ENCODE assay signal across 18 cellular contexts in genomic region chr19:2189880-2190279, GRCh38. TPM values are rescaled to one million over a fixed set of nuclear protein-coding genes. Genes with fewer than 3 reads are reported as not detected.
A peak's percentile ranks its signal among the peaks of the same experiment; 100 is the strongest.
DNase-seq lines count a peak whose midpoint lies in the region; ATAC-seq, FAIRE-seq and TF ChIP-seq lines count a peak whose summit lies in the region.
"Had no signal": no experiment of that assay in that cellular context is flagged by ENCODE, and none has a peak within 500 bp of the region (broad histone marks: within the 10 kb centered on the region; RNA-seq: fewer than 3 reads in every experiment).

No MANE protein-coding gene starts in this region.

- H3K36me3 ChIP-seq in HepG2 (replicated peaks in 1 of 2; ENCODE audit: control insufficient read depth in 1 of 2, insufficient read depth in 2 of 2, low read length in 2 of 2), result peaks cover 41 to 76% of the 10 kb centered on the region in 2 experiments; a peak in 4 of 5 replicates
- H3K36me3 ChIP-seq in right lobe of liver, result peaks cover 0 to 32% (median 11%) of the 10 kb centered on the region in 4 donors

- DNase-seq in HepG2 (ENCODE audit: low spot score) (no peak), right lobe of liver (no peak), chondrocyte (ENCODE audit: low spot score) (peak; percentile 81), natural killer cell (no peak), AG20443 (ENCODE audit: low spot score) (no peak), posterior cingulate gyrus (no peak)
- DNase-seq: 8988T; ACHN; CD8-positive, alpha-beta T cell; COR-L47; DND-41; GDM1; HCEC 1CT had no signal

- peaks cover 37% of the 10 kb centered on the region for H3K4me1 Mint-ChIP-seq in chondrocyte (ENCODE audit: low read depth)
- H3K4me1 Mint-ChIP-seq in natural killer cell, result peaks cover 13 to 16% of the 10 kb centered on the region in 2 donors

- no peak for TF ChIP-seq EP300 in HepG2 (IDR thresholded peaks at IDR 0.05; ENCODE audit: low read depth in 2 of 2, low read length in 2 of 2)
- no peak for TF ChIP-seq EP300 in HepG2 (CRISPR knock-in tag; IDR thresholded peaks at IDR 0.05; ENCODE audit: borderline replicate concordance)

- CTCF ChIA-PET in HepG2 (lab: Yijun Ruan, JAX; ENCODE audit: low intra/inter-chr PET ratio, low total read pairs), result no interaction called here

- 97% methylated on average over 6 of the region's 16 CpGs for WGBS in HepG2 (ENCODE audit: low lambda C conversion rate)
- WGBS in right lobe of liver (ENCODE audit: insufficient coverage, low coverage, low lambda C conversion rate, missing lambda C conversion rate), result no CpG with 5 or more reads among the region's 16 CpGs

- no peak for TF ChIP-seq POLR2A in HepG2 (IDR thresholded peaks at IDR 0.05; ENCODE audit: insufficient read depth in 1 of 2, low read depth in 2 of 2, low read length in 2 of 2)
- no peak for TF ChIP-seq POLR2A in right lobe of liver (IDR thresholded peaks at IDR 0.05)

- BruUV-seq in HepG2 (replicated peaks; lab: Mats Ljungman, UMichigan), result no TSS peak

- no peaks in the 10 kb centered on the region; a peak in 1 of 5 replicates for H3K27me3 ChIP-seq in HepG2 (ENCODE audit: control insufficient read depth in 1 of 2, insufficient read depth in 2 of 2, low read length in 2 of 2)
- no peaks in the 10 kb centered on the region for H3K27me3 ChIP-seq in right lobe of liver

- no peak overlapping the region for H3K4me2 ChIP-seq in HepG2 (ENCODE audit: low read depth, low read length)

- H3K27me3 Mint-ChIP-seq in chondrocyte (ENCODE audit: low read depth), result no peaks in the 10 kb centered on the region
- H3K27me3 Mint-ChIP-seq in natural killer cell (ENCODE audit: low read depth in 2 of 2), result no peaks in the 10 kb centered on the region
- H3K27me3 Mint-ChIP-seq: B cell had no signal

- ATAC-seq in HepG2 (no peak), right lobe of liver (no peak), natural killer cell (peak in 2 of 3 donors; percentile 26 to 30), HG03378 (IDR thresholded peaks at IDR 0.05; ENCODE audit: unreplicated experiment) (no peak)
- ATAC-seq: CD8-positive, alpha-beta T cell had no signal

- TF ChIP-seq RAD21 in HepG2 (CRISPR knock-in tag; IDR thresholded peaks at IDR 0.05), result no peak

- TF ChIP-seq CTCF in HepG2 (CRISPR knock-in tag; IDR thresholded peaks at IDR 0.05), result no peak
- TF ChIP-seq CTCF in right lobe of liver (IDR thresholded peaks at IDR 0.05), result no peak
- no peak for TF ChIP-seq CTCF in chondrocyte (IDR thresholded peaks at IDR 0.05)
- TF ChIP-seq CTCF in natural killer cell (IDR thresholded peaks at IDR 0.05), result no peak

- no peak overlapping the region for H3K4me3 Mint-ChIP-seq in chondrocyte (ENCODE audit: unreplicated experiment)
- H3K4me3 Mint-ChIP-seq in natural killer cell, result no peak overlapping the region
- H3K4me3 Mint-ChIP-seq: B cell; CD14-positive monocyte; CD8-positive, alpha-beta T cell had no signal

- intact Hi-C loops in HepG2 (cut with micrococcal nuclease; ENCODE audit: unreplicated experiment) (no loop called here), right lobe of liver (cut with DNase I) (no loop called here), natural killer cell (cut with micrococcal nuclease) (no loop called here), posterior cingulate gyrus (cut with DNase I) (no loop called here)

- H3K79me2 ChIP-seq in HepG2 (ENCODE audit: insufficient read depth, low read length), result peaks cover 22% of the 10 kb centered on the region

- peaks cover 4% of the 10 kb centered on the region; the same call in 1 of the 2 replicates for H4K20me1 ChIP-seq in HepG2 (ENCODE audit: insufficient read depth, low read length)

- no peak overlapping the region for H3K27ac Mint-ChIP-seq in chondrocyte (ENCODE audit: unreplicated experiment)
- peak overlapping the region; percentile 16 to 62 for H3K27ac Mint-ChIP-seq in natural killer cell
- H3K27ac Mint-ChIP-seq: B cell; CD8-positive, alpha-beta T cell had no signal

- FAIRE-seq in HepG2 (lab: Jason Lieb, UNC), result no peak
- FAIRE-seq: D721Med, GM19239 had no signal

- in situ Hi-C loops in HepG2 (cut with HindIII; ENCODE audit: extremely low pct_ligation_motif_present, low pct_unique_long_range_greater_than_20kb), result no loop called here

- H3K36me3 Mint-ChIP-seq in chondrocyte (ENCODE audit: low read depth), result peaks cover 7% of the 10 kb centered on the region
- H3K36me3 Mint-ChIP-seq in natural killer cell, result no peaks in the 10 kb centered on the region

- H3K9me3 Mint-ChIP-seq in chondrocyte (ENCODE audit: low read depth) (no peaks in the 10 kb centered on the region), natural killer cell (no peaks in the 10 kb centered on the region)
- H3K9me3 Mint-ChIP-seq: CD8-positive, alpha-beta T cell had no signal

- H3K4me1 ChIP-seq in HepG2 (ENCODE audit: insufficient read depth, low read length) (no peaks in the 10 kb centered on the region), right lobe of liver (no peaks in the 10 kb centered on the region)

- H2AFZ ChIP-seq in HepG2 (ENCODE audit: low read length), result no peak overlapping the region

- H3K4me3 ChIP-seq in HepG2 (replicated peaks in 1 of 3; ENCODE audit: insufficient read depth in 1 of 3, low read depth in 2 of 3, low read length in 3 of 3), result no peak overlapping the region
- H3K4me3 ChIP-seq in right lobe of liver, result no peak overlapping the region

- H3K9ac ChIP-seq in HepG2 (ENCODE audit: insufficient read depth, low read depth, low read length), result no peak overlapping the region

- H3K27ac ChIP-seq in HepG2 (ENCODE audit: extremely low read length, insufficient read depth, low read length) (no peak overlapping the region), right lobe of liver (no peak overlapping the region)

- POLR2A ChIA-PET in HepG2 (lab: Yijun Ruan, JAX), result no interaction called here

- H3K9me3 ChIP-seq in HepG2 (ENCODE audit: low read length) (no peaks in the 10 kb centered on the region), right lobe of liver (no peaks in the 10 kb centered on the region)

RNA-seq across cellular contexts. Expression of gene DOT1L, which starts 26.1 kb away (rescaled TPM):
- total RNA-seq in HepG2 (2016; rRNA removed; fragmentation: Illumina TruSeq; extraction: Trizol), result 7.5 and 9.7 TPM in 2 replicates
- 20.6 and 20.7 TPM in 2 replicates for total RNA-seq in HepG2 (2016; cell fraction: cytosol; rRNA removed; fragmentation: Illumina TruSeq; extraction: Trizol; ENCODE audit: low read depth)
- 6.4 and 8.2 TPM in 2 replicates for total RNA-seq in HepG2 (2016; cell fraction: insoluble cytoplasmic fraction; rRNA removed; fragmentation: Illumina TruSeq; extraction: Trizol)
- total RNA-seq in HepG2 (2016; cell fraction: membrane; rRNA removed; fragmentation: Illumina TruSeq; extraction: Trizol), result 12.0 and 15.8 TPM in 2 replicates
- total RNA-seq in HepG2 (2016; cell fraction: nucleus; rRNA removed; fragmentation: Illumina TruSeq; extraction: Trizol), result 12.3 and 14.9 TPM in 2 replicates
- polyA plus RNA-seq in HepG2 (2011; rRNA removed), result 14.6 and 17.9 TPM in 2 replicates
- 6.1 and 9.5 TPM in 2 replicates for polyA plus RNA-seq in HepG2 (2011; cell fraction: cytosol; rRNA removed)
- 138 and 210 TPM in 2 replicates for polyA plus RNA-seq in HepG2 (2011; cell fraction: nucleus; rRNA removed)
- 22.3 and 23.3 TPM in 2 replicates for polyA plus RNA-seq in HepG2 (2012)
- polyA plus RNA-seq in HepG2 (2016; cell fraction: cytosol; fragmentation: Illumina TruSeq; extraction: Trizol; ENCODE audit: low read depth), result 2.5 and 3.3 TPM in 2 replicates
- polyA plus RNA-seq in HepG2 (2016; cell fraction: insoluble cytoplasmic fraction; fragmentation: Illumina TruSeq; extraction: Trizol; ENCODE audit: low read depth), result 10.5 and 15.3 TPM in 2 replicates
- polyA plus RNA-seq in HepG2 (2016; cell fraction: membrane; fragmentation: Illumina TruSeq; extraction: Trizol; ENCODE audit: low read depth), result 7.1 TPM in 2 replicates
- 76.0 and 84.3 TPM in 2 replicates for polyA plus RNA-seq in HepG2 (2016; cell fraction: nucleus; fragmentation: Illumina TruSeq; extraction: Trizol; ENCODE audit: insufficient read depth, low read depth)
- 36.8 and 45.6 TPM in 2 replicates for polyA minus RNA-seq in HepG2 (2011; rRNA and poly(A)+ RNA removed; ENCODE audit: low replicate concordance)
- polyA minus RNA-seq in HepG2 (2011; cell fraction: cytosol; rRNA and poly(A)+ RNA removed), result 21.6 and 26.0 TPM in 2 replicates
- 30.1 and 31.9 TPM in 2 replicates for polyA minus RNA-seq in HepG2 (2011; cell fraction: nucleus; rRNA and poly(A)+ RNA removed)
- total RNA-seq in right lobe of liver, result 10 to 100 TPM; 10.3 to 23.5 (median 14.9) TPM
- 24.0 to 26.2 TPM (median 24.9 TPM) in 3 replicates for total RNA-seq in chondrocyte
- 10 to 100 TPM; 42.5 to 62.1 (median 54.3) TPM for total RNA-seq in natural killer cell

RNA-seq across cellular contexts. Expression of gene AP3D1, which starts 38.5 kb away (rescaled TPM):
- total RNA-seq in HepG2 (2016; rRNA removed; fragmentation: Illumina TruSeq; extraction: Trizol), result 73.5 and 82.6 TPM in 2 replicates
- total RNA-seq in HepG2 (2016; cell fraction: cytosol; rRNA removed; fragmentation: Illumina TruSeq; extraction: Trizol; ENCODE audit: low read depth), result 30.1 and 33.5 TPM in 2 replicates
- total RNA-seq in HepG2 (2016; cell fraction: insoluble cytoplasmic fraction; rRNA removed; fragmentation: Illumina TruSeq; extraction: Trizol), result 55.4 and 84.4 TPM in 2 replicates
- total RNA-seq in HepG2 (2016; cell fraction: membrane; rRNA removed; fragmentation: Illumina TruSeq; extraction: Trizol), result 61.4 and 65.9 TPM in 2 replicates
- 44.7 and 54.3 TPM in 2 replicates for total RNA-seq in HepG2 (2016; cell fraction: nucleus; rRNA removed; fragmentation: Illumina TruSeq; extraction: Trizol)
- polyA plus RNA-seq in HepG2 (2011; rRNA removed), result 68.0 and 78.6 TPM in 2 replicates
- 50.1 and 66.2 TPM in 2 replicates for polyA plus RNA-seq in HepG2 (2011; cell fraction: cytosol; rRNA removed)
- 236 and 270 TPM in 2 replicates for polyA plus RNA-seq in HepG2 (2011; cell fraction: nucleus; rRNA removed)
- polyA plus RNA-seq in HepG2 (2012), result 61.5 and 82.7 TPM in 2 replicates
- 11.6 and 13.9 TPM in 2 replicates for polyA plus RNA-seq in HepG2 (2016; cell fraction: cytosol; fragmentation: Illumina TruSeq; extraction: Trizol; ENCODE audit: low read depth)
- polyA plus RNA-seq in HepG2 (2016; cell fraction: insoluble cytoplasmic fraction; fragmentation: Illumina TruSeq; extraction: Trizol; ENCODE audit: low read depth), result 71.2 and 87.4 TPM in 2 replicates
- 38.5 and 41.5 TPM in 2 replicates for polyA plus RNA-seq in HepG2 (2016; cell fraction: membrane; fragmentation: Illumina TruSeq; extraction: Trizol; ENCODE audit: low read depth)
- 139 and 143 TPM in 2 replicates for polyA plus RNA-seq in HepG2 (2016; cell fraction: nucleus; fragmentation: Illumina TruSeq; extraction: Trizol; ENCODE audit: insufficient read depth, low read depth)
- polyA minus RNA-seq in HepG2 (2011; rRNA and poly(A)+ RNA removed; ENCODE audit: low replicate concordance), result 72.3 and 142 TPM in 2 replicates
- polyA minus RNA-seq in HepG2 (2011; cell fraction: cytosol; rRNA and poly(A)+ RNA removed), result 54.0 and 70.6 TPM in 2 replicates
- polyA minus RNA-seq in HepG2 (2011; cell fraction: nucleus; rRNA and poly(A)+ RNA removed), result 44.3 and 51.8 TPM in 2 replicates
- total RNA-seq in right lobe of liver, result 10 to 100 TPM; 55.5 to 99.0 (median 65.5) TPM
- 139 to 157 TPM (median 144 TPM) in 3 replicates for total RNA-seq in chondrocyte
- 10 to 100 TPM; 74.6 to 93.1 (median 87.5) TPM for total RNA-seq in natural killer cell

RNA-seq across cellular contexts. Expression of gene PLEKHJ1, which starts 46.2 kb away (rescaled TPM):
- 108 and 130 TPM in 2 replicates for total RNA-seq in HepG2 (2016; rRNA removed; fragmentation: Illumina TruSeq; extraction: Trizol)
- 129 and 146 TPM in 2 replicates for total RNA-seq in HepG2 (2016; cell fraction: cytosol; rRNA removed; fragmentation: Illumina TruSeq; extraction: Trizol; ENCODE audit: low read depth)
- 99.2 and 143 TPM in 2 replicates for total RNA-seq in HepG2 (2016; cell fraction: insoluble cytoplasmic fraction; rRNA removed; fragmentation: Illumina TruSeq; extraction: Trizol)
- 198 and 217 TPM in 2 replicates for total RNA-seq in HepG2 (2016; cell fraction: membrane; rRNA removed; fragmentation: Illumina TruSeq; extraction: Trizol)
- total RNA-seq in HepG2 (2016; cell fraction: nucleus; rRNA removed; fragmentation: Illumina TruSeq; extraction: Trizol), result 72.7 and 85.2 TPM in 2 replicates
- 70.5 and 89.7 TPM in 2 replicates for polyA plus RNA-seq in HepG2 (2011; rRNA removed)
- polyA plus RNA-seq in HepG2 (2011; cell fraction: cytosol; rRNA removed), result 94.0 and 125 TPM in 2 replicates
- polyA plus RNA-seq in HepG2 (2011; cell fraction: nucleus; rRNA removed), result 130 and 144 TPM in 2 replicates
- polyA plus RNA-seq in HepG2 (2012), result 41.8 and 57.9 TPM in 2 replicates
- 147 and 176 TPM in 2 replicates for polyA plus RNA-seq in HepG2 (2016; cell fraction: cytosol; fragmentation: Illumina TruSeq; extraction: Trizol; ENCODE audit: low read depth)
- 97.4 and 103 TPM in 2 replicates for polyA plus RNA-seq in HepG2 (2016; cell fraction: insoluble cytoplasmic fraction; fragmentation: Illumina TruSeq; extraction: Trizol; ENCODE audit: low read depth)
- 170 and 175 TPM in 2 replicates for polyA plus RNA-seq in HepG2 (2016; cell fraction: membrane; fragmentation: Illumina TruSeq; extraction: Trizol; ENCODE audit: low read depth)
- polyA plus RNA-seq in HepG2 (2016; cell fraction: nucleus; fragmentation: Illumina TruSeq; extraction: Trizol; ENCODE audit: insufficient read depth, low read depth), result 156 and 163 TPM in 2 replicates
- 33.4 and 58.0 TPM in 2 replicates for polyA minus RNA-seq in HepG2 (2011; rRNA and poly(A)+ RNA removed; ENCODE audit: low replicate concordance)
- 18.1 and 22.7 TPM in 2 replicates for polyA minus RNA-seq in HepG2 (2011; cell fraction: cytosol; rRNA and poly(A)+ RNA removed)
- polyA minus RNA-seq in HepG2 (2011; cell fraction: nucleus; rRNA and poly(A)+ RNA removed), result 23.2 and 28.0 TPM in 2 replicates
- 10 to 100 TPM; 24.4 to 49.3 (median 28.6) TPM for total RNA-seq in right lobe of liver
- 36.6 to 45.4 TPM (median 42.4 TPM) in 3 replicates for total RNA-seq in chondrocyte
- 10 to 100 TPM; 36.7 to 45.8 (median 44.7) TPM for total RNA-seq in natural killer cell

RNA-seq across cellular contexts. Expression of gene SF3A2, which starts 46.7 kb away (rescaled TPM):
- 8.8 and 10.1 TPM in 2 replicates for total RNA-seq in HepG2 (2016; rRNA removed; fragmentation: Illumina TruSeq; extraction: Trizol)
- 11.7 and 13.9 TPM in 2 replicates for total RNA-seq in HepG2 (2016; cell fraction: cytosol; rRNA removed; fragmentation: Illumina TruSeq; extraction: Trizol; ENCODE audit: low read depth)
- 8.6 and 13.2 TPM in 2 replicates for total RNA-seq in HepG2 (2016; cell fraction: insoluble cytoplasmic fraction; rRNA removed; fragmentation: Illumina TruSeq; extraction: Trizol)
- total RNA-seq in HepG2 (2016; cell fraction: membrane; rRNA removed; fragmentation: Illumina TruSeq; extraction: Trizol), result 13.1 and 15.2 TPM in 2 replicates
- total RNA-seq in HepG2 (2016; cell fraction: nucleus; rRNA removed; fragmentation: Illumina TruSeq; extraction: Trizol), result 16.1 and 17.8 TPM in 2 replicates
- 7.9 and 8.6 TPM in 2 replicates for polyA plus RNA-seq in HepG2 (2011; rRNA removed)
- polyA plus RNA-seq in HepG2 (2011; cell fraction: cytosol; rRNA removed), result 6.1 and 7.3 TPM in 2 replicates
- 34.7 and 47.7 TPM in 2 replicates for polyA plus RNA-seq in HepG2 (2011; cell fraction: nucleus; rRNA removed)
- 34.0 and 34.2 TPM in 2 replicates for polyA plus RNA-seq in HepG2 (2012)
- 12.1 and 13.8 TPM in 2 replicates for polyA plus RNA-seq in HepG2 (2016; cell fraction: cytosol; fragmentation: Illumina TruSeq; extraction: Trizol; ENCODE audit: low read depth)
- polyA plus RNA-seq in HepG2 (2016; cell fraction: insoluble cytoplasmic fraction; fragmentation: Illumina TruSeq; extraction: Trizol; ENCODE audit: low read depth), result 18.7 and 31.5 TPM in 2 replicates
- polyA plus RNA-seq in HepG2 (2016; cell fraction: membrane; fragmentation: Illumina TruSeq; extraction: Trizol; ENCODE audit: low read depth), result 17.7 and 21.0 TPM in 2 replicates
- polyA plus RNA-seq in HepG2 (2016; cell fraction: nucleus; fragmentation: Illumina TruSeq; extraction: Trizol; ENCODE audit: insufficient read depth, low read depth), result 46.1 and 47.0 TPM in 2 replicates
- polyA minus RNA-seq in HepG2 (2011; rRNA and poly(A)+ RNA removed; ENCODE audit: low replicate concordance), result 20.0 and 24.2 TPM in 2 replicates
- polyA minus RNA-seq in HepG2 (2011; cell fraction: cytosol; rRNA and poly(A)+ RNA removed), result 16.0 and 20.6 TPM in 2 replicates
- polyA minus RNA-seq in HepG2 (2011; cell fraction: nucleus; rRNA and poly(A)+ RNA removed), result 34.1 and 34.2 TPM in 2 replicates
- 10 to 100 TPM; 14.0 to 22.1 (median 19.1) TPM for total RNA-seq in right lobe of liver
- 71.2 to 81.5 TPM (median 74.9 TPM) in 3 replicates for total RNA-seq in chondrocyte
- 100 to 1,000 TPM; 143 to 165 (median 147) TPM for total RNA-seq in natural killer cell

RNA-seq across cellular contexts. Expression of gene AMH, which starts 59.2 kb away (rescaled TPM):
- total RNA-seq in HepG2 (2016; rRNA removed; fragmentation: Illumina TruSeq; extraction: Trizol) (0.18 TPM in 1 of 2 replicates, not detected in the other), right lobe of liver (1 to 10 TPM in 1 of 6 experiments, under 1 TPM in 5; 0.24 to 1.2 (median 0.59) TPM), chondrocyte (10.2 to 18.8 TPM (median 10.8 TPM) in 3 replicates), natural killer cell (1 to 10 TPM in 1 of 3 donors, under 1 TPM in 2; 0.55 to 2.1 (median 0.88) TPM)
- not detected in 2 replicates for total RNA-seq in HepG2 (2016; cell fraction: cytosol; rRNA removed; fragmentation: Illumina TruSeq; extraction: Trizol; ENCODE audit: low read depth)
- total RNA-seq in HepG2 (2016; cell fraction: insoluble cytoplasmic fraction; rRNA removed; fragmentation: Illumina TruSeq; extraction: Trizol), result not detected in 2 replicates
- 0.09 TPM in 1 of 2 replicates, not detected in the other for total RNA-seq in HepG2 (2016; cell fraction: membrane; rRNA removed; fragmentation: Illumina TruSeq; extraction: Trizol)
- total RNA-seq in HepG2 (2016; cell fraction: nucleus; rRNA removed; fragmentation: Illumina TruSeq; extraction: Trizol), result not detected in 2 replicates
- polyA plus RNA-seq in HepG2 (2011; rRNA removed), result 0.03 and 0.04 TPM in 2 replicates
- 0.05 TPM in 1 of 2 replicates, not detected in the other for polyA plus RNA-seq in HepG2 (2011; cell fraction: cytosol; rRNA removed)
- 1.2 and 2.0 TPM in 2 replicates for polyA plus RNA-seq in HepG2 (2011; cell fraction: nucleus; rRNA removed)
- polyA plus RNA-seq in HepG2 (2012), result 0.08 TPM in 1 of 2 replicates, not detected in the other
- polyA plus RNA-seq in HepG2 (2016; cell fraction: cytosol; fragmentation: Illumina TruSeq; extraction: Trizol; ENCODE audit: low read depth), result 0.06 TPM in 1 of 2 replicates, not detected in the other
- not detected in 2 replicates for polyA plus RNA-seq in HepG2 (2016; cell fraction: insoluble cytoplasmic fraction; fragmentation: Illumina TruSeq; extraction: Trizol; ENCODE audit: low read depth)
- not detected in 2 replicates for polyA plus RNA-seq in HepG2 (2016; cell fraction: membrane; fragmentation: Illumina TruSeq; extraction: Trizol; ENCODE audit: low read depth)
- polyA plus RNA-seq in HepG2 (2016; cell fraction: nucleus; fragmentation: Illumina TruSeq; extraction: Trizol; ENCODE audit: insufficient read depth, low read depth), result 0.51 TPM in 2 replicates
- polyA minus RNA-seq in HepG2 (2011; rRNA and poly(A)+ RNA removed; ENCODE audit: low replicate concordance), result 0.48 and 1.0 TPM in 2 replicates
- not detected in 2 replicates for polyA minus RNA-seq in HepG2 (2011; cell fraction: cytosol; rRNA and poly(A)+ RNA removed)
- 0.62 TPM in 1 of 2 replicates, not detected in the other for polyA minus RNA-seq in HepG2 (2011; cell fraction: nucleus; rRNA and poly(A)+ RNA removed)
- polyA plus RNA-seq: CD14-positive monocyte had no signal

Comparison
In these comparisons a context has a peak if more than half of its experiments do, and no peak if none do; other contexts are left out.
1. ATAC-seq: peak in natural killer cell (2 of 3); none in HepG2 (single experiment), right lobe of liver (0 of 4) and HG03378 (single experiment).